8 cellular contexts compared by ENCODE assay signal in the genomic region with DNA sequence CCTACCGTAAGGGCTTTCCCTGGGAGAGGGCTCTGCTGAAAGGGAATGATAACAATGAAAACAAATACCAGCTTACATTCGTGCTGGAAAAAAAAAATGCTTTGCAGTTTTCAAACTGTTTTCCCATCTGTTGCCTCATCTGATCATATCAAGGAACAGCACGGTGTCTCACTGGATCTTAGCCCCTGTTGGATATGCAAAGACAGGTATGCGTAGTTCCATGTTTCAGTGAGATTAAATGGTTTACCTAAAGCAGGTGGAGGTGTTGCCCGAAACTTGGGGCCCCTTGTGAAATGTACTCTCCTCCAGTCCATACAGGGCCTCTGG.
DNase-seq lines count a peak whose midpoint lies in the region; ATAC-seq and TF ChIP-seq lines count a peak whose summit lies in the region.

No MANE protein-coding gene starts in this region.

- peaks cover 23% of the 10 kb centered on the region for H3K4me1 Mint-ChIP-seq in T-helper 17 cell

- no peak for TF ChIP-seq EP300 in gastroesophageal sphincter (IDR thresholded peaks at IDR 0.05)

- peak overlapping the region; percentile 97 for H3K4me3 Mint-ChIP-seq in T-helper 17 cell

- H3K27ac Mint-ChIP-seq in T-helper 17 cell = peak overlapping the region; percentile 78

- peak; percentile 52 for DNase-seq in DMS 273 (lab: John Stamatoyannopoulos, UW; ENCODE audit: unreplicated experiment)
- DNase-seq in DMS 273 treated with DMSO at 0.1 percent for 48 hours (lab: John Stamatoyannopoulos, UW) = no peak
- no peak for DNase-seq in T-helper 17 cell
- no peak for DNase-seq in retina

- WGBS in gastroesophageal sphincter (ENCODE audit: low coverage in 1 of 2), 2 donors = 59 to 80% methylated on average over 1 to 5 of the region's 5 CpGs

- H3K9me3 ChIP-seq in T-helper 17 cell (ENCODE audit: control insufficient read depth, low read length, poor library complexity, severe bottlenecking) (no peaks in the 10 kb centered on the region), gastroesophageal sphincter (no peaks in the 10 kb centered on the region)

- peaks cover 17% of the 10 kb centered on the region for H3K27me3 Mint-ChIP-seq in T-helper 17 cell

- H3K27me3 ChIP-seq in gastroesophageal sphincter = no peaks in the 10 kb centered on the region

- H3K4me1 ChIP-seq in gastroesophageal sphincter = peaks cover 0 to 44% (median 14%) of the 10 kb centered on the region in 3 donors

- TF ChIP-seq POLR2A in gastroesophageal sphincter (IDR thresholded peaks at IDR 0.05) = no peak

- no peak for TF ChIP-seq CTCF in gastroesophageal sphincter (IDR thresholded peaks at IDR 0.05)

- H3K27ac ChIP-seq in gastroesophageal sphincter = peak overlapping the region in 3 of 4 donors; percentile 96 to 97 (median 96)
- peak overlapping the region in 20 of 21 experiments; percentile 39 to 96 (median 92) for H3K27ac ChIP-seq in skin epidermis

- H3K4me3 ChIP-seq in gastroesophageal sphincter (peak overlapping the region in 1 of 2 donors; percentile 95), skin epidermis (peak overlapping the region in 6 of 7 experiments; percentile 59 to 92 (median 84))

- peaks cover 3% of the 10 kb centered on the region for H3K36me3 Mint-ChIP-seq in T-helper 17 cell (ENCODE audit: low read depth)

- H3K36me3 ChIP-seq in gastroesophageal sphincter = no peaks in the 10 kb centered on the region

- ATAC-seq in T-helper 17 cell = no peak
- ATAC-seq in gastroesophageal sphincter = no peak
- ATAC-seq in HG02870 (IDR thresholded peaks at IDR 0.05; ENCODE audit: unreplicated experiment) = no peak
- ATAC-seq in HG03521 (IDR thresholded peaks at IDR 0.05; ENCODE audit: unreplicated experiment) = no peak
